Comparison of ENCODE assay signal across 27 cellular contexts in the genomic region with DNA sequence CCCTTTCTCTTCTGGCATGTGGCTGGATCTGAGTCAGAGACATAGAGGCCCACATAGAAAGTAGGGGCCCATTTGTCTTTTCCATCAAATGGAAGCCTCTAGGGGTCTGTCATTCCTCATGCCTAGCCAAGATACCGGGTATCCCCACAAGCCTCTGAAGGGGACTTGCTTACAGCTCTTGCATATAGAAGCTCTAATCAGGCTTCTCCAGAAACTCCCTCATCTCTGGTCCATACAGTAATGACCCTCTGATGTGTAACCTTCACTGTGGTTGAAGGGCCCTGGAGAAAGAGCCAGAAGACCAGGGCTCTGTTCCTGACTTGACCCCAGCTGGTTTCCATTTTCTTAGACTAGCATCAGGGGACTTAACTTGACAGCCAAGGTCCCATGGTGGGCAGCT.
"Had no signal": no experiment of that assay in that cellular context is flagged by ENCODE, and none has a peak within 500 bp of the region (broad histone marks: within the 10 kb centered on the region; RNA-seq: fewer than 3 reads in every experiment).

No MANE protein-coding gene starts in this region.

- ATAC-seq: natural killer cell; right cardiac atrium; sciatic nerve; stimulated activated naive B cell treated with anti-CD40 and anti-IgM and Interleukin-4, amounts not matched to agents 10 μg/mL and 1 μg/mL and 100 μg/mL, for 72 hours; stimulated activated naive CD8-positive, alpha-beta T cell treated with anti-CD3 and anti-CD28 coated beads, Interleukin-15, Interleukin-2, amounts not matched to agents 100 U/mL and 50 U/mL, for 24 hours had no signal

- DNase-seq: islet precursor cell; left ventricle myocardium inferior; mesendoderm; naive B cell; natural killer cell; nephron progenitor cell; nucleus accumbens; right cardiac atrium; stimulated activated CD4-positive, alpha-beta T cell treated with anti-CD3 and anti-CD28 coated beads, Interleukin-12 subunit alpha, Interleukin-12 subunit beta, amount 100 ng/mL, for 4 hours; stimulated activated CD4-positive, alpha-beta T cell treated with anti-CD3 and anti-CD28 coated beads, Interleukin-15, amount 100 ng/mL, for 24 hours; stimulated activated CD4-positive, alpha-beta T cell treated with anti-CD3 and anti-CD28 coated beads, Interleukin-2, amount 100 ng/mL, for 24 hours; stimulated activated CD4-positive, alpha-beta T cell treated with anti-CD3 and anti-CD28 coated beads, Interleukin-4, amount 100 ng/mL, for 1 hour; stimulated activated naive B cell treated with anti-CD40 and anti-IgM and Interleukin-4, amounts not matched to agents 10 μg/mL and 1 μg/mL and 100 μg/mL, for 72 hours; stimulated activated naive CD8-positive, alpha-beta T cell treated with anti-CD3 and anti-CD28 coated beads, Interleukin-15, Interleukin-2, amounts not matched to agents 100 U/mL and 50 U/mL, for 24 hours; stomach; testis; thyroid gland; transverse colon; upper lobe of left lung had no signal

- H3K4me1 ChIP-seq: left ventricle myocardium inferior, parathyroid adenoma, stomach, testis, transverse colon, vagina had no signal

- H3K9me3 ChIP-seq: stomach, testis, thyroid gland, transverse colon, upper lobe of left lung, vagina had no signal

- H3K27me3 ChIP-seq: testis, thyroid gland, upper lobe of left lung, vagina had no signal

- H3K79me2 ChIP-seq: hepatocyte, parathyroid adenoma had no signal

- H2AFZ ChIP-seq: hepatocyte, parathyroid adenoma had no signal

- H3K4me3 Mint-ChIP-seq: mesothelial cell of epicardium; naive B cell; natural killer cell; nephron progenitor cell; stimulated activated naive B cell treated with anti-CD40 and anti-IgM and Interleukin-4, amounts not matched to agents 10 μg/mL and 1 μg/mL and 100 μg/mL, for 72 hours had no signal

- H3K27ac Mint-ChIP-seq: mesothelial cell of epicardium; naive B cell; natural killer cell; nephron progenitor cell; progenitor cell of endocrine pancreas; stimulated activated naive B cell treated with anti-CD40 and anti-IgM and Interleukin-4, amounts not matched to agents 10 μg/mL and 1 μg/mL and 100 μg/mL, for 72 hours had no signal

- H3K9me3 Mint-ChIP-seq: mesothelial cell of epicardium, natural killer cell had no signal

- H3K9ac ChIP-seq: parathyroid adenoma had no signal

- H3K27ac ChIP-seq: hepatocyte, left ventricle myocardium inferior, parathyroid adenoma, skin epidermis, stomach, testis, thyroid gland, transverse colon, upper lobe of left lung, vagina had no signal

- H3K4me3 ChIP-seq: hepatocyte, left ventricle myocardium inferior, lung, skin epidermis, stomach, testis, thyroid gland, transverse colon, upper lobe of left lung, vagina had no signal

- H3K4me1 Mint-ChIP-seq: natural killer cell; stimulated activated naive B cell treated with anti-CD40 and anti-IgM and Interleukin-4, amounts not matched to agents 10 μg/mL and 1 μg/mL and 100 μg/mL, for 72 hours had no signal

- H3K36me3 ChIP-seq: left ventricle myocardium inferior, stomach, thyroid gland, transverse colon, upper lobe of left lung, vagina had no signal

- H3K4me2 ChIP-seq: hepatocyte had no signal

- H3K36me3 Mint-ChIP-seq: mesothelial cell of epicardium; naive B cell; natural killer cell; stimulated activated naive B cell treated with anti-CD40 and anti-IgM and Interleukin-4, amounts not matched to agents 10 μg/mL and 1 μg/mL and 100 μg/mL, for 72 hours had no signal
